In the genomic region with DNA sequence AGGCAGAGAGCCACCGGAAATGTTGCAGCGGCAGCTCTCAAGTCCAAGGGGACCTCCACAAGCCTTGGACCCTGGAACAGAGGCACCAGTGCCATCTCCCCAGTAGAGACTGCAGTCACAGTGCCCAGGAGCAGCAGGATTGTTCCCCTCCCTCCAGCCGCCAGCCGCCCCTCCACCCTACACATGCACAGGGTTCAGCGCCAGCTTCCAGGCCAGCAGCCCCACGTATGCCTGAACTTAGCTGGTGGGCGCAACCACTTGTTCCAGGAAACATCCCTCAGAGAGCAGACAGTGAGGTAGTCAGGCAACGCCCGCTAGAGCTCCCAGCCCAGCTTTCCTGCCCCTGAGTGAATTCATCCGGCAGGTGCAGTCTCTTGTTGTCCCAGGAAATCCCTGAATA, we compare ENCODE assay signal across 1 cellular context.
TF ChIP-seq lines count a peak whose summit lies in the region.

No MANE protein-coding gene starts in this region.

TF ChIP-seq in H1, 55 proteins besides CTCF, POLR2A, EP300 and RAD21 (continued from another document):
- TF ChIP-seq NRF1 (IDR thresholded peaks at IDR 0.05; ENCODE audit: low read depth, low read length) (no peak), SUZ12 (IDR thresholded peaks at IDR 0.05; ENCODE audit: low read length) (no peak), HDAC2 (IDR thresholded peaks at IDR 0.05; ENCODE audit: borderline replicate concordance in 1 of 2, low read depth in 2 of 2, low read length in 2 of 2) (no peak), CBX8 (IDR thresholded peaks at IDR 0.05; ENCODE audit: borderline replicate concordance, low read depth, low read length) (no peak), SIX5 (IDR thresholded peaks at IDR 0.05; ENCODE audit: low read depth, low read length) (no peak), MAFK (IDR thresholded peaks at IDR 0.05; ENCODE audit: low read depth, low read length) (no peak), ATF3 (IDR thresholded peaks at IDR 0.05; ENCODE audit: insufficient read depth, low read depth, low read length) (no peak), JUN (IDR thresholded peaks at IDR 0.05; ENCODE audit: low read depth, low read length) (no peak), CBX5 (IDR thresholded peaks at IDR 0.05; ENCODE audit: low read depth, low read length) (no peak), CHD1 (IDR thresholded peaks at IDR 0.05; ENCODE audit: low read depth, low read length) (no peak), SIN3A (conservative IDR thresholded peaks at IDR 0.05 in 1 of 2, IDR thresholded peaks at IDR 0.05 in 1 of 2; ENCODE audit: low read depth in 1 of 2, low read length in 2 of 2) (no peak)
